ENCODE assay signal across 29 cellular contexts in the genomic region with DNA sequence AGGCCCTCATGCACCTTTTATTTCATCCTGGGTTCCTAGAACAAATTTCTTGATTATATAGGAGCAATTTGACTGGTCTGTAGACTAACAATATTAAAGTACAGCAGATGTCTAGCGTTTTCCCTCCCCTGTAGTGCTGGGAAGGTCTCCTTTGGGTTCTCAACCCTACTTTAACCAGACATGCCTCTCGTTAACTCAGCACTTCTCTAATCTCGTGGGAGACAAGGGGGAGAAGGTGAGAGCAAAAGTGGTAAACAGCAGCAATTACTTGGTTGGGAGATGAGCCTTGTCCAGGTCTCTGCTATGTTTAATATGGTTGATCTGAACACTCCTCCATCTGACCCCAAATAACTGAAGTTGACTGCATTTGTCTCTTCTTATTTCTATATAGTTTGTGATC.
"Had no signal": no experiment of that assay in that cellular context is flagged by ENCODE, and none has a peak within 500 bp of the region (broad histone marks: within the 10 kb centered on the region; RNA-seq: fewer than 3 reads in every experiment).

No MANE protein-coding gene starts in this region.

- H3K4me1 ChIP-seq: adrenal gland, body of pancreas, breast epithelium had no signal

- DNase-seq: activated B cell treated with CpG ODN at 0.5 μM for 24 hours; activated CD4-positive, alpha-beta memory T cell treated with anti-CD3 and anti-CD28 coated beads for 36 hours; activated CD4-positive, alpha-beta T cell treated with anti-CD3 and anti-CD28 coated beads for 4 hours; activated CD4-positive, alpha-beta T cell treated with anti-CD3 and anti-CD28 coated beads, Interleukin-2, amount 10 ng/mL, durations not matched to agents 24 days and 14 days; activated CD4-positive, alpha-beta T cell treated with anti-CD3 and anti-CD28 coated beads, Interleukin-2, amount 50 U/mL, for 1 hour; activated CD4-positive, alpha-beta T cell treated with anti-CD3 and anti-CD28 coated beads, Interleukin-2, amount 50 U/mL, for 4 hours; activated CD4-positive, CD25-positive, alpha-beta regulatory T cell treated with anti-CD3 and anti-CD28 coated beads, Interleukin-2, amount 50 U/mL, for 72 hours; activated CD8-positive, alpha-beta memory T cell treated with anti-CD3 and anti-CD28 coated beads, Interleukin-2, amount 50 U/mL, for 4 hours; activated CD8-positive, alpha-beta T cell treated with anti-CD3 and anti-CD28 coated beads for 36 hours; activated effector memory CD4-positive, alpha-beta T cell treated with anti-CD3 and anti-CD28 coated beads, Interleukin-2, amount 50 U/mL, for 16 hours; activated gamma-delta T cell treated with Interleukin-2 at 50 U/mL for 16 hours; activated naive CD4-positive, alpha-beta T cell; activated naive CD4-positive, alpha-beta T cell treated with anti-CD3 and anti-CD28 coated beads for 36 hours; activated naive CD4-positive, alpha-beta T cell treated with anti-CD3 and anti-CD28 coated beads, Interleukin-2, amount 50 U/mL, for 16 hours; activated naive CD8-positive, alpha-beta T cell treated with anti-CD3 and anti-CD28 coated beads for 36 hours; activated T-cell treated with anti-CD3 and anti-CD28 coated beads for 4 hours; activated T-cell treated with anti-CD3 and anti-CD28 coated beads, Interleukin-2, amount 50 U/mL, for 1 hour; activated T-cell treated with anti-CD3 and anti-CD28 coated beads, Interleukin-2, amount 50 U/mL, for 4 hours; activated T-cell treated with anti-CD3 and anti-CD28 coated beads, Interleukin-2, amount 50 U/mL, for 72 hours; adrenal gland; amniotic stem cell; aorta; body of pancreas; brain microvascular endothelial cell; central memory CD4-positive, alpha-beta T cell; T-helper 2 cell; T-helper 9 cell had no signal

- H3K9me3 ChIP-seq: adrenal gland, body of pancreas, breast epithelium had no signal

- H3K36me3 ChIP-seq: adrenal gland, brain microvascular endothelial cell, breast epithelium had no signal

- H3K27ac ChIP-seq: adrenal gland, body of pancreas, brain microvascular endothelial cell, breast epithelium, VCaP had no signal

- H3K4me3 ChIP-seq: adrenal gland, body of pancreas, breast epithelium had no signal

- H3K27me3 ChIP-seq: adrenal gland, body of pancreas, brain microvascular endothelial cell, breast epithelium had no signal
